Comparison of ENCODE assay signal across 1 cellular context in genomic region chr10:97762816-97763215, GRCh38.
TF ChIP-seq lines count a peak whose summit lies in the region.

No MANE protein-coding gene starts in this region.

TF ChIP-seq in HepG2, 621 proteins besides CTCF, POLR2A, EP300 and RAD21:
- TF ChIP-seq ZNF740 (CRISPR knock-in tag; IDR thresholded peaks at IDR 0.05) (0 out of 2 replicates have a peak, but pooled peaks have one; percentile 43), PRDM10 (CRISPR knock-in tag; IDR thresholded peaks at IDR 0.05; ENCODE audit: low read depth) (peak; percentile 70; the same call in 1 of the 2 replicates), ZNF580 (CRISPR knock-in tag; IDR thresholded peaks at IDR 0.05; ENCODE audit: borderline replicate concordance, low read depth) (no peak), PAXIP1 (CRISPR knock-in tag; conservative IDR thresholded peaks at IDR 0.05) (0 out of 2 replicates have a peak, but pooled peaks have one; percentile 16), KLF12 (CRISPR knock-in tag; IDR thresholded peaks at IDR 0.05; ENCODE audit: borderline replicate concordance) (no peak), ZBTB7B (CRISPR knock-in tag; IDR thresholded peaks at IDR 0.05) (0 out of 2 replicates have a peak, but pooled peaks have one; percentile 24), TSC22D2 (CRISPR knock-in tag; IDR thresholded peaks at IDR 0.05; ENCODE audit: borderline replicate concordance) (no peak), ZNF687 (CRISPR knock-in tag; IDR thresholded peaks at IDR 0.05) (peak; percentile 49), ZNF776 (CRISPR knock-in tag; IDR thresholded peaks at IDR 0.05) (no peak), TEAD3 (CRISPR knock-in tag; optimal IDR thresholded peaks at IDR 0.05; ENCODE audit: borderline replicate concordance) (peak; percentile 35), MAX (IDR thresholded peaks at IDR 0.05) (peak; percentile 22; the same call in 1 of the 2 replicates), HNRNPL (IDR thresholded peaks at IDR 0.05; ENCODE audit: low read depth, low read length) (peak; percentile 94), ZNF292 (CRISPR knock-in tag; IDR thresholded peaks at IDR 0.05; ENCODE audit: borderline replicate concordance, low read depth) (peak; percentile 30; the same call in 1 of the 2 replicates), CEBPB (IDR thresholded peaks at IDR 0.05; ENCODE audit: borderline replicate concordance, low read depth, low read length) (peak; percentile 22; the same call in 1 of the 2 replicates), PATZ1 (CRISPR knock-in tag; IDR thresholded peaks at IDR 0.05) (peak; percentile 85; the same call in 1 of the 2 replicates), KLF11 (CRISPR knock-in tag; IDR thresholded peaks at IDR 0.05) (no peak), BCLAF1 (IDR thresholded peaks at IDR 0.05) (no peak), RFXAP (CRISPR knock-in tag; IDR thresholded peaks at IDR 0.05; ENCODE audit: borderline replicate concordance) (no peak), ZNF281 (CRISPR knock-in tag; IDR thresholded peaks at IDR 0.05; ENCODE audit: borderline replicate concordance) (peak; percentile 4; the same call in 1 of the 2 replicates), CEBPG (CRISPR knock-in tag; IDR thresholded peaks at IDR 0.05) (peak; percentile 28; the same call in 1 of the 2 replicates)
